ENCODE assay signal across 1 cellular context in the genomic region with DNA sequence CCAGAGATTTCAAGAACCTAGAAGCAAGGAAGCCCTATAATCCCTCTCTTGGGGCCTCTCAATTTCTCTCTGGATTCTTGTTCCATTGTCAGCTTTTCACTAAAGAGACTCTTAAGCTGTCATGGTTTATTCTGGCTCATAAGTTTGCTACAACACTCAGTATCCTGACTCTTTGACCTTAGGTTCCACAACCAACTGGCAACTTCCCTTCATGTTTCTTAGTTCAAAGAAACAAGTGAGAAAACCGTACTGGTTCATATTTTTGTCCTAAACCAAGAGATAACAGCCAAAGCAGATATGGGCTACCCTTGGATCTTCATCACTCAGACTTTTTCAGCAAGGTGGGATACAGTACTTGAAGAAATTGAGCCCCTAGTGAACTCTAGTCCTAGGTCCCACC.
TF ChIP-seq lines count a peak whose summit lies in the region.

No MANE protein-coding gene starts in this region.

TF ChIP-seq in WTC11, 78 proteins besides CTCF, POLR2A, EP300 and RAD21:
- TF ChIP-seq, protein P1, sequence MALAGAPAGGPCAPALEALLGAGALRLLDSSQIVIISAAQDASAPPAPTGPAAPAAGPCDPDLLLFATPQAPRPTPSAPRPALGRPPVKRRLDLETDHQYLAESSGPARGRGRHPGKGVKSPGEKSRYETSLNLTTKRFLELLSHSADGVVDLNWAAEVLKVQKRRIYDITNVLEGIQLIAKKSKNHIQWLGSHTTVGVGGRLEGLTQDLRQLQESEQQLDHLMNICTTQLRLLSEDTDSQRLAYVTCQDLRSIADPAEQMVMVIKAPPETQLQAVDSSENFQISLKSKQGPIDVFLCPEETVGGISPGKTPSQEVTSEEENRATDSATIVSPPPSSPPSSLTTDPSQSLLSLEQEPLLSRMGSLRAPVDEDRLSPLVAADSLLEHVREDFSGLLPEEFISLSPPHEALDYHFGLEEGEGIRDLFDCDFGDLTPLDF (CRISPR knock-in tag; IDR thresholded peaks at IDR 0.05) = no peak
- TF ChIP-seq FOXJ3 (CRISPR knock-in tag; IDR thresholded peaks at IDR 0.05; ENCODE audit: borderline replicate concordance) (no peak), GRHL2 (CRISPR knock-in tag; IDR thresholded peaks at IDR 0.05; ENCODE audit: insufficient replicate concordance, severe bottlenecking) (no peak), OVOL2 (CRISPR knock-in tag; IDR thresholded peaks at IDR 0.05; ENCODE audit: borderline replicate concordance) (no peak), ZNF317 (CRISPR knock-in tag; IDR thresholded peaks at IDR 0.05; ENCODE audit: borderline replicate concordance, low read depth) (no peak), NFYB (CRISPR knock-in tag; conservative IDR thresholded peaks at IDR 0.05; ENCODE audit: low read depth) (no peak), FOXK1 (CRISPR knock-in tag; IDR thresholded peaks at IDR 0.05) (no peak), ZNF416 (CRISPR knock-in tag; IDR thresholded peaks at IDR 0.05) (no peak), JAZF1 (CRISPR knock-in tag; IDR thresholded peaks at IDR 0.05) (no peak), CBFB (CRISPR knock-in tag; IDR thresholded peaks at IDR 0.05; ENCODE audit: low read depth) (no peak), MLX (CRISPR knock-in tag; IDR thresholded peaks at IDR 0.05) (no peak), IRF2 (CRISPR knock-in tag; IDR thresholded peaks at IDR 0.05; ENCODE audit: borderline replicate concordance, low read depth) (no peak), ZNF219 (CRISPR knock-in tag; IDR thresholded peaks at IDR 0.05; ENCODE audit: borderline replicate concordance) (no peak), ZNF423 (CRISPR knock-in tag; IDR thresholded peaks at IDR 0.05) (no peak)
- TF ChIP-seq, protein P2, sequence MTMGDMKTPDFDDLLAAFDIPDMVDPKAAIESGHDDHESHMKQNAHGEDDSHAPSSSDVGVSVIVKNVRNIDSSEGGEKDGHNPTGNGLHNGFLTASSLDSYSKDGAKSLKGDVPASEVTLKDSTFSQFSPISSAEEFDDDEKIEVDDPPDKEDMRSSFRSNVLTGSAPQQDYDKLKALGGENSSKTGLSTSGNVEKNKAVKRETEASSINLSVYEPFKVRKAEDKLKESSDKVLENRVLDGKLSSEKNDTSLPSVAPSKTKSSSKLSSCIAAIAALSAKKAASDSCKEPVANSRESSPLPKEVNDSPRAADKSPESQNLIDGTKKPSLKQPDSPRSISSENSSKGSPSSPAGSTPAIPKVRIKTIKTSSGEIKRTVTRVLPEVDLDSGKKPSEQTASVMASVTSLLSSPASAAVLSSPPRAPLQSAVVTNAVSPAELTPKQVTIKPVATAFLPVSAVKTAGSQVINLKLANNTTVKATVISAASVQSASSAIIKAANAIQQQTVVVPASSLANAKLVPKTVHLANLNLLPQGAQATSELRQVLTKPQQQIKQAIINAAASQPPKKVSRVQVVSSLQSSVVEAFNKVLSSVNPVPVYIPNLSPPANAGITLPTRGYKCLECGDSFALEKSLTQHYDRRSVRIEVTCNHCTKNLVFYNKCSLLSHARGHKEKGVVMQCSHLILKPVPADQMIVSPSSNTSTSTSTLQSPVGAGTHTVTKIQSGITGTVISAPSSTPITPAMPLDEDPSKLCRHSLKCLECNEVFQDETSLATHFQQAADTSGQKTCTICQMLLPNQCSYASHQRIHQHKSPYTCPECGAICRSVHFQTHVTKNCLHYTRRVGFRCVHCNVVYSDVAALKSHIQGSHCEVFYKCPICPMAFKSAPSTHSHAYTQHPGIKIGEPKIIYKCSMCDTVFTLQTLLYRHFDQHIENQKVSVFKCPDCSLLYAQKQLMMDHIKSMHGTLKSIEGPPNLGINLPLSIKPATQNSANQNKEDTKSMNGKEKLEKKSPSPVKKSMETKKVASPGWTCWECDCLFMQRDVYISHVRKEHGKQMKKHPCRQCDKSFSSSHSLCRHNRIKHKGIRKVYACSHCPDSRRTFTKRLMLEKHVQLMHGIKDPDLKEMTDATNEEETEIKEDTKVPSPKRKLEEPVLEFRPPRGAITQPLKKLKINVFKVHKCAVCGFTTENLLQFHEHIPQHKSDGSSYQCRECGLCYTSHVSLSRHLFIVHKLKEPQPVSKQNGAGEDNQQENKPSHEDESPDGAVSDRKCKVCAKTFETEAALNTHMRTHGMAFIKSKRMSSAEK (CRISPR knock-in tag; IDR thresholded peaks at IDR 0.05; ENCODE audit: borderline replicate concordance) = no peak
